In the genomic region with DNA sequence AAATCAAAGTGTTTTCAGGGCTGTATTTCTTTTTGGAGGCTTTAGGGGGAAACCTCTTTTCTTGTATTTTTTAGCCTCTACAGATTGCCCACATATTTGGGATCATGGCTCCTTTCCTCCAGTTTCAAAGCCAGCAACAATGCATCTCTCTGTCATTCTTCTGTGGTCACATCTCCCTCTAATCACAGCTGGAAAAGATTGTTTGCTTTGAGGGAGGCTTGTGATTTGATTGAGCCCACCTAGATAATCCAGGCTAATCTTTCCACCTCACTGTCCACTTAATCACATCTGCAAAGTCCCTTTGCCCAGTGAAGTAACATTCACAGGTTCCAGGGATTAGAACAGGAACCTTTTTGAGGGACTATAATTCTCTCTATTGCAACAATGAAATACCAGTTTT, we compare ENCODE assay signal across 9 cellular contexts.
"Had no signal": no experiment of that assay in that cellular context is flagged by ENCODE, and none has a peak within 500 bp of the region (broad histone marks: within the 10 kb centered on the region; RNA-seq: fewer than 3 reads in every experiment).

No MANE protein-coding gene starts in this region.

- H3K36me3 ChIP-seq: HAP-1 had no signal

- H3K9me3 Mint-ChIP-seq: IgD-negative memory B cell had no signal

- H3K9ac ChIP-seq: GM23248 had no signal

- H3K4me1 Mint-ChIP-seq: IgD-negative memory B cell had no signal

- H3K27ac ChIP-seq: GM23248, HL-60 had no signal

- ATAC-seq: HCT116, HepG2 had no signal

- H3K36me3 Mint-ChIP-seq: IgD-negative memory B cell had no signal

- H3K9me3 ChIP-seq: HAP-1 had no signal

- H3K4me3 ChIP-seq: GM23248, HAP-1 had no signal

- H3K4me3 Mint-ChIP-seq: HFFc6, IgD-negative memory B cell had no signal

- H3K4me1 ChIP-seq: HAP-1 had no signal

- DNase-seq: GM23248, GOT3, H7, HFFc6 had no signal

- H2AFZ ChIP-seq: GM23248 had no signal

- H3K27ac Mint-ChIP-seq: HFFc6, IgD-negative memory B cell had no signal
